ENCODE assay signal across 9 cellular contexts in the genomic region with DNA sequence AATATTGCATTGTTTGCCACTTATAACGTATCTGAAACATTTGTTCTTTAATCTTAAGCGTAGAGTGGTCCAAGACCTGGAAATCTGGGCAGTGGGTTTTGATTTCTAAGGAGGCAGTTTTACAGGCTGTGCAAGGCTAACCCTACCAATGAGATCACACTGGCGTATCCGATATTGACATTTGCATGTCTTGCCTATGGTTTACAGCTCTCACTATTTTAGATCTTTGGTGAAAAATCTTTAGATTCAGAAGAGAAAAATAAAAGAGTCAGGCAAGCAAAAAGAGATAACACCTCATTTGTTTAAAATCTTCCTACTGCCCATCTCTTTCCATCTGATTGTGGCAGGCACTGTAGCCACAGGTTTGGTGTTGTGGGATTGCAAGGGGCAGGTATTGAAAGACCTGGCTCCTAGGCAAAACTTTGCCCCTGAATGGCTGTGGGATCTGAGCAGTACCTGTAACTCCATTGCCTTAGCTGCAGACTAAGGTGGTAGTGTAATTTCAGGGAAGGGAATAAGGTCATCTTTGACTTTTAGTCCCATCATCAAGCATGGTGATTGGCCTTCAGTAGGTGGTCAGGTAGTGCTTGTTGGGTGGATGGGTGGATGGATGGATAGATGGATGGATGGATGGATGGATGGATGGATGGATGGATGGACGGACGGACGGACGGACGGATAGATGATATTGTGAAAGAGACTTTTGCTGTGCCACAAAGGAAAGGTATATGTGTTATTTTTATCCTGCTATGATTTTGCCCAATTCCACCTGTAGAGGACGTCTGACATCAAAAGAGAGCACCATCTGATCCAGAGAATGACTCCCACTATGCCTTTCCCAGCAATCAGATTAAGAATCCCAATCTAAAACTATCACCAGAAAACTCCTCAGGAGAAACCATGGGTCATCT. TPM values are rescaled to one million over a fixed set of nuclear protein-coding genes. Genes with fewer than 3 reads are reported as not detected.
DNase-seq lines count a peak whose midpoint lies in the region; ATAC-seq and TF ChIP-seq lines count a peak whose summit lies in the region.
"Had no signal": no experiment of that assay in that cellular context is flagged by ENCODE, and none has a peak within 500 bp of the region (broad histone marks: within the 10 kb centered on the region; RNA-seq: fewer than 3 reads in every experiment).

No MANE protein-coding gene starts in this region.

- TF ChIP-seq CTCF in CD8-positive, alpha-beta T cell (IDR thresholded peaks at IDR 0.05), result peak; percentile 24
- peak; percentile 58 for TF ChIP-seq CTCF in Loucy (conservative IDR thresholded peaks at IDR 0.05; ENCODE audit: low read length)
- no peak for TF ChIP-seq CTCF in dorsolateral prefrontal cortex (IDR thresholded peaks at IDR 0.05 in 54 of 56, conservative IDR thresholded peaks at IDR 0.05 in 2 of 56; ENCODE audit: low read depth in 1 of 56, partially characterized antibody in 56 of 56)
- no peak for TF ChIP-seq CTCF in neural progenitor cell (IDR thresholded peaks at IDR 0.05)

- H2AFZ ChIP-seq in Loucy (ENCODE audit: low read length) (no peak overlapping the region), neural progenitor cell (replicated peaks) (no peak overlapping the region)

- H3K4me3 Mint-ChIP-seq in CD8-positive, alpha-beta T cell, result peak overlapping the region; percentile 98
- H3K4me3 Mint-ChIP-seq in neural progenitor cell, result peak overlapping the region; percentile 96

- H3K4me2 ChIP-seq in Loucy (ENCODE audit: low read depth, low read length, poor library complexity, severe bottlenecking) (peak overlapping the region; percentile 86), neural progenitor cell (peak overlapping the region; percentile 90)

- H3K79me2 ChIP-seq in Loucy (ENCODE audit: insufficient read depth, low read length), result peaks cover 83% of the 10 kb centered on the region
- H3K79me2 ChIP-seq in neural progenitor cell (ENCODE audit: low read depth), result peaks cover 11% of the 10 kb centered on the region

- peak overlapping the region; percentile 99 for H3K27ac Mint-ChIP-seq in CD8-positive, alpha-beta T cell
- H3K27ac Mint-ChIP-seq in neural progenitor cell, result no peak overlapping the region

- H3K27me3 ChIP-seq in CD8-positive, alpha-beta T cell (ENCODE audit: insufficient read depth, low read length), result no peaks in the 10 kb centered on the region
- H3K27me3 ChIP-seq in Loucy (ENCODE audit: insufficient read depth, low read length, poor library complexity, severe bottlenecking), result no peaks in the 10 kb centered on the region
- H3K27me3 ChIP-seq in dorsolateral prefrontal cortex, result peaks cover 0 to 9% (median 0%) of the 10 kb centered on the region in 45 donors
- peaks cover 3% of the 10 kb centered on the region for H3K27me3 ChIP-seq in neural progenitor cell

- no peaks in the 10 kb centered on the region for H3K9me2 ChIP-seq in Loucy (replicated peaks; ENCODE audit: low read depth, low read length)

- H3K4me1 ChIP-seq in CD8-positive, alpha-beta T cell (ENCODE audit: insufficient read depth, low read length), result peaks cover 58% of the 10 kb centered on the region
- H3K4me1 ChIP-seq in Loucy (ENCODE audit: insufficient read depth, low read length, poor library complexity, severe bottlenecking) (peaks cover 75% of the 10 kb centered on the region), neural progenitor cell (peaks cover 73% of the 10 kb centered on the region)

- H3K9me3 ChIP-seq in CD8-positive, alpha-beta T cell (ENCODE audit: low read length), result no peaks in the 10 kb centered on the region
- no peaks in the 10 kb centered on the region for H3K9me3 ChIP-seq in Loucy (ENCODE audit: insufficient read depth, low read depth, low read length)
- no peaks in the 10 kb centered on the region for H3K9me3 ChIP-seq in neural progenitor cell (ENCODE audit: low read depth)

- no peak for DNase-seq in CD8-positive, alpha-beta T cell
- no peak for DNase-seq in dorsolateral prefrontal cortex
- no peak for DNase-seq in neural progenitor cell (ENCODE audit: low spot score)
- DNase-seq in NCI-H1694 (lab: John Stamatoyannopoulos, UW), result no peak
- DNase-seq in islet precursor cell, result no peak
- DNase-seq in COR-L47 (lab: John Stamatoyannopoulos, UW), result no peak
- DNase-seq: NCI-H2107 had no signal

- peaks cover 69% of the 10 kb centered on the region for H3K36me3 Mint-ChIP-seq in CD8-positive, alpha-beta T cell
- H3K36me3 Mint-ChIP-seq in neural progenitor cell, result no peaks in the 10 kb centered on the region

- H3K4me1 Mint-ChIP-seq in CD8-positive, alpha-beta T cell (ENCODE audit: low read depth), result peaks cover 61% of the 10 kb centered on the region
- peaks cover 46% of the 10 kb centered on the region for H3K4me1 Mint-ChIP-seq in neural progenitor cell

- ATAC-seq in CD8-positive, alpha-beta T cell, result no peak
- ATAC-seq in HG02981 (IDR thresholded peaks at IDR 0.05; ENCODE audit: unreplicated experiment), result no peak

- intact Hi-C loops in CD8-positive, alpha-beta T cell (cut with DNase I, micrococcal nuclease), result loop anchor here (1.0 to 10.0 kb wide), 4 partner anchors 76 to 903 kb away; partner anchors contain the start of genes CCDC28A (in 1 of the 2), HEBP2 (in 1 of the 2) and PERP (in 1 of the 2)
- intact Hi-C loops in dorsolateral prefrontal cortex (cut with DNase I), result loop anchor here (5.0 kb wide), 1 partner anchor 67 kb away; no protein-coding TSS in a partner anchor

- H3K27ac ChIP-seq in CD8-positive, alpha-beta T cell (ENCODE audit: low read depth, low read length), result peak overlapping the region; percentile 95
- H3K27ac ChIP-seq in dorsolateral prefrontal cortex (no peak overlapping the region), neural progenitor cell (no peak overlapping the region)

- H3K9me3 Mint-ChIP-seq in CD8-positive, alpha-beta T cell, result no peaks in the 10 kb centered on the region
- H3K9me3 Mint-ChIP-seq in neural progenitor cell, result peaks cover 2% of the 10 kb centered on the region

- H3K27me3 Mint-ChIP-seq in CD8-positive, alpha-beta T cell (ENCODE audit: low read depth), result no peaks in the 10 kb centered on the region
- H3K27me3 Mint-ChIP-seq in neural progenitor cell (ENCODE audit: insufficient read depth, low read depth), result no peaks in the 10 kb centered on the region

- CTCF ChIA-PET in CD8-positive, alpha-beta T cell (lab: Charles Lee), result interaction anchor here (0.9 to 7.3 kb wide), 27 partner anchors 11 to 163 kb away, joined by 3 to 72 read pairs (median 12); no protein-coding TSS in a partner anchor

- H4K20me1 ChIP-seq in Loucy (ENCODE audit: insufficient read depth, low read length, poor library complexity, severe bottlenecking) (peaks cover 44% of the 10 kb centered on the region), neural progenitor cell (ENCODE audit: low read depth) (peaks cover 7% of the 10 kb centered on the region)

- POLR2A ChIA-PET in CD8-positive, alpha-beta T cell (lab: Charles Lee), result interaction anchor here (0.6 to 6.6 kb wide), 16 partner anchors 12 to 645 kb away, joined by 3 to 85 read pairs (median 7); no protein-coding TSS in a partner anchor

- peak overlapping the region; percentile 75 for H3K4me3 ChIP-seq in CD8-positive, alpha-beta T cell (ENCODE audit: low read depth, low read length)
- peak overlapping the region; percentile 79 for H3K4me3 ChIP-seq in Loucy (ENCODE audit: low read length, poor library complexity, severe bottlenecking)
- peak overlapping the region in 46 of 59 donors; percentile 17 to 95 (median 86) for H3K4me3 ChIP-seq in dorsolateral prefrontal cortex
- H3K4me3 ChIP-seq in neural progenitor cell, result peak overlapping the region; percentile 95

- H3K9ac ChIP-seq in Loucy (ENCODE audit: low read depth, low read length, poor library complexity, severe bottlenecking) (peak overlapping the region; percentile 90), neural progenitor cell (no peak overlapping the region)

- peaks cover 13% of the 10 kb centered on the region for H3K36me3 ChIP-seq in CD8-positive, alpha-beta T cell (ENCODE audit: insufficient read depth, low read length)
- H3K36me3 ChIP-seq in Loucy (ENCODE audit: insufficient read depth, low read length) (peaks cover 20% of the 10 kb centered on the region; the same call in 1 of the 2 replicates), neural progenitor cell (no peaks in the 10 kb centered on the region)

- H3F3A ChIP-seq in Loucy (ENCODE audit: low read depth) (no peaks in the 10 kb centered on the region), neural progenitor cell (ENCODE audit: low read depth) (peaks cover 51% of the 10 kb centered on the region)

RNA-seq across cellular contexts. Expression of gene TNFAIP3, which starts 1.9 kb away (rescaled TPM):
- 1,000 to 10,000 TPM; 3,739 to 3,807 TPM for total RNA-seq in CD8-positive, alpha-beta T cell
- total RNA-seq in dorsolateral prefrontal cortex (10 to 100 TPM in 13 of 120 experiments, 1 to 10 TPM in 107; 1.6 to 33.7 (median 5.7) TPM), neural progenitor cell (ENCODE audit: low replicate concordance) (1.8 and 5.3 TPM in 2 replicates)

Comparison
In these comparisons a context has a peak if more than half of its experiments do, and no peak if none do; other contexts are left out.
1. CTCF ChIP-seq: peak in CD8-positive, alpha-beta T cell (single experiment) and Loucy (single experiment); none in dorsolateral prefrontal cortex (0 of 56) and neural progenitor cell (single experiment).
2. RNA of gene TNFAIP3, which starts 1.9 kb away (total RNA-seq): 3,739 to 3,807 TPM in CD8-positive, alpha-beta T cell; 1.6 to 33.7 TPM in dorsolateral prefrontal cortex and 1.8 to 5.3 TPM in neural progenitor cell; every median in the first group is over 100 times any median in the second.
3. Peak in every context shown above with its lines, with median percentiles within 50 percentile points of each other: H3K4me3 ChIP-seq.